Comparison of ENCODE assay signal across 1 cellular context in genomic region chr1:45012639-45013278, GRCh38.
TF ChIP-seq lines count a peak whose summit lies in the region.

No MANE protein-coding gene starts in this region.

TF ChIP-seq in GM23338, 12 proteins besides CTCF, POLR2A, EP300 and RAD21 (continued from another document):
- TF ChIP-seq ETS1 (IDR thresholded peaks at IDR 0.05) (no peak), STAT1 (IDR thresholded peaks at IDR 0.05; ENCODE audit: unreplicated experiment) (no peak), EZH2 (IDR thresholded peaks at IDR 0.05; ENCODE audit: low read depth, unreplicated experiment) (no peak)
